In the genomic region with DNA sequence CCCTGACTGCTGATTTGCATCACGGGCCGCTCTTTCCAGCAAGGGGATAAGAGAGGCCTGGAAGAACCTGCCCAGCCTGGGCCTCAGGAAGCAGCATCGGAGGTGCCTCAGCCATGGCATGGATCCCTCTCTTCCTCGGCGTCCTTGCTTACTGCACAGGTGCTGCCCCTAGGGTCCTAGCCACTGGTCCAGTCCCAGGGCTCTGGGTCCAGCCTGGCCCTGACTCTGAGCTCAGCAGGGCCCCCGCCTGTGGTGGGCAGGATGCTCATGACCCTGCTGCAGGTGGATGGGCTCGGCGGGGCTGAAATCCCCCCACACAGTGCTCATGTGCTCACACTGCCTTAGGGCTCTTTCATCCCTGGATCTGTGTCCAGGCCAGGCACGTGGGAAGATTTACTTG, we compare ENCODE assay signal across 19 cellular contexts. TPM values are rescaled to one million over a fixed set of nuclear protein-coding genes. Genes with fewer than 3 reads are reported as not detected.
DNase-seq lines count a peak whose midpoint lies in the region; ATAC-seq, FAIRE-seq and TF ChIP-seq lines count a peak whose summit lies in the region.
"Had no signal": no experiment of that assay in that cellular context is flagged by ENCODE, and none has a peak within 500 bp of the region (broad histone marks: within the 10 kb centered on the region; RNA-seq: fewer than 3 reads in every experiment).

No MANE protein-coding gene starts in this region.

- H3K27ac ChIP-seq in OCI-LY1 (ENCODE audit: low read depth, low read length, poor library complexity, severe bottlenecking) = peak overlapping the region; percentile 96
- H3K27ac ChIP-seq in kidney (ENCODE audit: low read depth in 2 of 2, low read length in 2 of 2) = no peak overlapping the region
- H3K27ac ChIP-seq in vagina = no peak overlapping the region

- no peak for ATAC-seq in activated CD8-positive, alpha-beta memory T cell treated with anti-CD3 and anti-CD28 coated beads, Interleukin-2, amount 10 ng/mL, durations not matched to agents 7 days and 5 days
- ATAC-seq: GM12878 had no signal

- H3K4me3 Mint-ChIP-seq in activated CD8-positive, alpha-beta memory T cell treated with anti-CD3 and anti-CD28 coated beads, Interleukin-2, amount 10 ng/mL, durations not matched to agents 7 days and 5 days = no peak overlapping the region
- H3K4me3 Mint-ChIP-seq: CD4-positive, CD25-positive, alpha-beta regulatory T cell; H9 had no signal

- peak overlapping the region; percentile 70 for H3K9ac ChIP-seq in OCI-LY1 (ENCODE audit: low read length)
- no peak overlapping the region for H3K9ac ChIP-seq in kidney (ENCODE audit: low read length in 2 of 2)

- CTCF ChIA-PET in activated CD8-positive, alpha-beta memory T cell treated with anti-CD3 and anti-CD28 coated beads, Interleukin-2, amount 10 ng/mL, durations not matched to agents 7 days and 5 days (lab: Charles Lee) = interaction anchor here (0.9 to 10.8 kb wide), 10 partner anchors 15 to 128 kb away, joined by 3 to 355 read pairs (median 14); no protein-coding TSS in a partner anchor

- no peak for FAIRE-seq in kidney (lab: Jason Lieb, UNC)
- FAIRE-seq: GM12878, RCC 7860 had no signal

- H3K4me2 ChIP-seq in OCI-LY1 (ENCODE audit: low read length) = peak overlapping the region; percentile 69

- H3K4me1 Mint-ChIP-seq in activated CD8-positive, alpha-beta memory T cell treated with anti-CD3 and anti-CD28 coated beads, Interleukin-2, amount 10 ng/mL, durations not matched to agents 7 days and 5 days = peaks cover 19% of the 10 kb centered on the region
- H3K4me1 Mint-ChIP-seq: H9 had no signal

- H3K9me2 ChIP-seq in OCI-LY1 (ENCODE audit: low read depth, low read length) = no peaks in the 10 kb centered on the region

- no peak overlapping the region for H2AFZ ChIP-seq in OCI-LY1 (ENCODE audit: low read length)

- peaks cover 84% of the 10 kb centered on the region for H3K4me1 ChIP-seq in OCI-LY1 (ENCODE audit: insufficient read depth, low read length, severe bottlenecking)
- H3K4me1 ChIP-seq in kidney (ENCODE audit: control insufficient read depth in 1 of 2, insufficient read depth in 1 of 2, low read depth in 1 of 2, low read length in 2 of 2) = no peaks in the 10 kb centered on the region
- no peaks in the 10 kb centered on the region for H3K4me1 ChIP-seq in vagina

- DNase-seq in activated CD8-positive, alpha-beta memory T cell treated with anti-CD3 and anti-CD28 coated beads for 24 hours = peak; percentile 51
- DNase-seq in activated CD8-positive, alpha-beta memory T cell treated with anti-CD3 and anti-CD28 coated beads, Interleukin-2, amount 10 ng/mL, durations not matched to agents 7 days and 5 days = no peak
- DNase-seq in kidney (peak; percentile 64), vagina (ENCODE audit: extremely low spot score in 2 of 2) (peak; percentile 60 to 91), SW480 (ENCODE audit: low spot score) (no peak)
- no peak for DNase-seq in activated CD4-positive, alpha-beta T cell treated with anti-CD3 and anti-CD28 coated beads for 48 hours
- no peak for DNase-seq in effector CD8-positive, alpha-beta T cell (lab: John Stamatoyannopoulos, UW)
- DNase-seq: CD4-positive, CD25-positive, alpha-beta regulatory T cell; NCI-H1092; NCI-H1930; NCI-H2171; NCI-H446 treated with DMSO at 0.1 percent for 48 hours; NCI-H774; SHP77 treated with DMSO at 0.1 percent for 48 hours had no signal

- H3K27me3 ChIP-seq in OCI-LY1 (ENCODE audit: insufficient read depth, low read length) (no peaks in the 10 kb centered on the region), vagina (no peaks in the 10 kb centered on the region)

- H3K36me3 ChIP-seq in OCI-LY1 (ENCODE audit: insufficient read depth, low read length) (no peaks in the 10 kb centered on the region), kidney (ENCODE audit: control insufficient read depth in 1 of 2, insufficient read depth in 2 of 2, low read length in 2 of 2) (no peaks in the 10 kb centered on the region), vagina (no peaks in the 10 kb centered on the region)

- H3K9me3 Mint-ChIP-seq in activated CD8-positive, alpha-beta memory T cell treated with anti-CD3 and anti-CD28 coated beads, Interleukin-2, amount 10 ng/mL, durations not matched to agents 7 days and 5 days (ENCODE audit: low read depth) = no peaks in the 10 kb centered on the region
- H3K9me3 Mint-ChIP-seq: H9 had no signal

- no peaks in the 10 kb centered on the region for H4K20me1 ChIP-seq in OCI-LY1 (ENCODE audit: insufficient read depth, low read length)

- no peak overlapping the region for H3K27ac Mint-ChIP-seq in activated CD8-positive, alpha-beta memory T cell treated with anti-CD3 and anti-CD28 coated beads, Interleukin-2, amount 10 ng/mL, durations not matched to agents 7 days and 5 days
- H3K27ac Mint-ChIP-seq: CD4-positive, CD25-positive, alpha-beta regulatory T cell; H9 had no signal

- TF ChIP-seq CTCF in OCI-LY1 (IDR thresholded peaks at IDR 0.05; ENCODE audit: low read length) = no peak
- TF ChIP-seq CTCF in kidney (IDR thresholded peaks at IDR 0.05; ENCODE audit: borderline replicate concordance, extremely low read depth, insufficient read depth) = no peak
- no peak for TF ChIP-seq CTCF in vagina (IDR thresholded peaks at IDR 0.05)

- no peak for TF ChIP-seq POLR2A in vagina (IDR thresholded peaks at IDR 0.05)

- H3K9me3 ChIP-seq in OCI-LY1 (ENCODE audit: low read length) = no peaks in the 10 kb centered on the region
- H3K9me3 ChIP-seq in kidney (ENCODE audit: control insufficient read depth in 1 of 2, low read length in 2 of 2) = no peaks in the 10 kb centered on the region
- H3K9me3 ChIP-seq in vagina = no peaks in the 10 kb centered on the region

- peaks cover 19% of the 10 kb centered on the region for H3K27me3 Mint-ChIP-seq in activated CD8-positive, alpha-beta memory T cell treated with anti-CD3 and anti-CD28 coated beads, Interleukin-2, amount 10 ng/mL, durations not matched to agents 7 days and 5 days

- intact Hi-C loops in kidney (cut with DNase I) (no loop called here), vagina (cut with DNase I) (no loop called here)

- no peaks in the 10 kb centered on the region for H3K36me3 Mint-ChIP-seq in activated CD8-positive, alpha-beta memory T cell treated with anti-CD3 and anti-CD28 coated beads, Interleukin-2, amount 10 ng/mL, durations not matched to agents 7 days and 5 days

- H3K79me2 ChIP-seq in OCI-LY1 (ENCODE audit: insufficient read depth, low read length) = no peaks in the 10 kb centered on the region; the same call in 1 of the 2 replicates

- H3K4me3 ChIP-seq in OCI-LY1 (ENCODE audit: low read depth, low read length, poor library complexity, severe bottlenecking) (peak overlapping the region; percentile 53), kidney (ENCODE audit: low read length in 2 of 2) (no peak overlapping the region), vagina (no peak overlapping the region)
- H3K4me3 ChIP-seq: GM12878 had no signal

- no peaks in the 10 kb centered on the region for H3F3A ChIP-seq in OCI-LY1 (ENCODE audit: insufficient read depth, low read length)

RNA-seq across cellular contexts. Expression of gene IGLL5, which starts 7.0 kb away (rescaled TPM):
- not detected for total RNA-seq in activated CD8-positive, alpha-beta memory T cell treated with anti-CD3 and anti-CD28 coated beads, Interleukin-2, amount 10 ng/mL, durations not matched to agents 7 days and 5 days
- total RNA-seq in kidney (103 TPM), vagina (1.7 TPM)
- 1.9 TPM for polyA plus RNA-seq in kidney (ENCODE audit: insufficient read depth, low read depth, low replicate concordance)
- total RNA-seq: A172, GM12878, H9 had no signal
- polyA plus RNA-seq: GM12878 had no signal

Comparison
In these comparisons a context has a peak if more than half of its experiments do, and no peak if none do; other contexts are left out.
1. DNase-seq: peak in activated CD8-positive, alpha-beta memory T cell treated with anti-CD3 and anti-CD28 coated beads for 24 hours (single experiment), kidney (single experiment) and vagina (2 of 2); none in activated CD8-positive, alpha-beta memory T cell treated with anti-CD3 and anti-CD28 coated beads, Interleukin-2, amount 10 ng/mL, durations not matched to agents 7 days and 5 days (single experiment), activated CD4-positive, alpha-beta T cell treated with anti-CD3 and anti-CD28 coated beads for 48 hours (single experiment), effector CD8-positive, alpha-beta T cell (single experiment) and SW480 (single experiment).
2. RNA of gene IGLL5, which starts 7.0 kb away (total RNA-seq): 103 TPM in kidney (single experiment); 1.7 TPM in vagina (single experiment) and not detected in activated CD8-positive, alpha-beta memory T cell treated with anti-CD3 and anti-CD28 coated beads, Interleukin-2, amount 10 ng/mL, durations not matched to agents 7 days and 5 days; every median in the first group is over 10 times any median in the second.